In the genomic region with DNA sequence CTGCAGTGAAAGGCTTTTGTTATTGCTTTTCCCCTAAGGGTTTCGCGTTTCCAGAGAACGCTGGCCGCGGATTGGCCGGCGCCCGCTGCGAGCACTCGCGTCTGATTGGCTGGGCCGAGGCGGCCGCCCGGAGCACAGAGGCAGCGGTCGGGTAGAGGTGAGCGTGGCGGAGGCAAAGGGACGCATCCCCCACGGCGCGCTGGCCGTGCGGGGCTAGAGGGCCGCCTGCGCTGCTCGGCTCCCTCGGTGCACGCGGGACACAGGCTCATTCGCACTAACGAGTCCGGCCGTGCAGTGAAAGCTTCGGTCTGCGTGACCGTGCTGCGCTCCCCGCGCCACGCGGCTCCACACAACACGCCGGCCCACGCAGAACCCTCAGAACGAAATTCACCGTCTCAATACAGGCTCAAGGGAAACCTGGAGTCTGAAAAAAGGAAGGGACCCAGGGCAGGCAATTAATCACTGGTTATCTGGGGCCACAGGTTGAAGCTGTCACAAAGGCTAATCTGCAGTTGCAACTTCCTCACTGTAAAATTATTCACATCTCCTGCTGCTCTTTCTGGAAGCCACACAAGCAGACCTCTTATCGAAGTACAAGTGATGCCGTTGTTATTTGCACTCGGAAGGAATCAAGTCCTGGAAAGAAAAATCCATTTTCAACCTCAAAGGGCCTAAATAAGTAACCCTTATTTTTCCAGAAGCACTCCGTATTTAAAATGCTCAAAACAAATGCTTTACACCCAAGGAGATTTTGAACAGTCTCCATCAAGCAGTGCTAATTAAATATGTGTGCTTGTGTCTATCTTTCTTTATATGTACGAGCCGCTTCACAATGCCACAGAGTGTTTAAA, we compare ENCODE assay signal across 8 cellular contexts.
DNase-seq lines count a peak whose midpoint lies in the region; TF ChIP-seq lines count a peak whose summit lies in the region.

No MANE protein-coding gene starts in this region.

- POLR2A ChIA-PET in HEK293T (lab: Yijun Ruan, JAX), result interaction anchor here (0.9 to 1.2 kb wide), 7 partner anchors 10 to 96 kb away, joined by 3 to 6 read pairs (median 4); no protein-coding TSS in a partner anchor

- peaks cover 5 to 83% (median 67%) of the 10 kb centered on the region in 5 donors for H3K4me1 ChIP-seq in subcutaneous abdominal adipose tissue (ENCODE audit: control insufficient read depth in 5 of 5, insufficient read depth in 5 of 5, low read length in 5 of 5)

- peak overlapping the region; percentile 44 to 73 (median 72) for H3K4me3 ChIP-seq in subcutaneous abdominal adipose tissue (ENCODE audit: low read depth in 1 of 5, low read length in 5 of 5)

- no peaks in the 10 kb centered on the region for H3K9me3 ChIP-seq in subcutaneous abdominal adipose tissue (ENCODE audit: control insufficient read depth in 5 of 5, low read length in 5 of 5)

- H3K36me3 ChIP-seq in subcutaneous abdominal adipose tissue (ENCODE audit: control insufficient read depth in 5 of 5, insufficient read depth in 5 of 5, low read length in 5 of 5), result peaks cover 0 to 14% (median 9%) of the 10 kb centered on the region in 5 donors

- H3K27me3 ChIP-seq in subcutaneous abdominal adipose tissue (ENCODE audit: control insufficient read depth in 5 of 5, insufficient read depth in 4 of 5, low read length in 5 of 5), result peaks cover 0 to 3% (median 0%) of the 10 kb centered on the region in 5 donors

- DNase-seq in activated CD4-positive, alpha-beta T cell treated with anti-CD3 and anti-CD28 coated beads for 48 hours, result peak; percentile 49
- no peak for DNase-seq in activated CD4-positive, alpha-beta T cell treated with anti-CD3 and anti-CD28 coated beads for 4 hours
- DNase-seq in HEK293T (ENCODE audit: extremely low spot score) (peak; percentile 79), NCI-H146 treated with DMSO at 0.1 percent for 48 hours (lab: John Stamatoyannopoulos, UW; ENCODE audit: unreplicated experiment) (peak; percentile 36), UCSD-AML1 (lab: John Stamatoyannopoulos, UW; ENCODE audit: unreplicated experiment) (peak; percentile 83), epidermal melanocyte (ENCODE audit: insufficient read length, low spot score) (peak; percentile 68), mesenteric fat pad (ENCODE audit: low spot score) (peak; percentile 93)

- CTCF ChIA-PET in HEK293T (lab: Yijun Ruan, JAX), result interaction anchor here (0.8 kb wide), 1 partner anchor 79 kb away, joined by 3 read pairs; no protein-coding TSS in a partner anchor

- H3K9ac ChIP-seq in subcutaneous abdominal adipose tissue (ENCODE audit: low read length in 5 of 5), result peak overlapping the region in 4 of 5 donors; percentile 40 to 68 (median 52)

- peak overlapping the region; percentile 53 for H3K27ac ChIP-seq in subcutaneous abdominal adipose tissue (ENCODE audit: low read depth, low read length)

TF ChIP-seq in HEK293T, 16 proteins besides CTCF, POLR2A, EP300 and RAD21:
- TF ChIP-seq TARDBP (IDR thresholded peaks at IDR 0.05) (peak; percentile 77; the same call in 1 of the 2 replicates), ELF4 (IDR thresholded peaks at IDR 0.05) (no peak), CTBP1 (IDR thresholded peaks at IDR 0.05; ENCODE audit: borderline replicate concordance) (0 out of 2 replicates have a peak, but pooled peaks have one; percentile 41), L3MBTL2 (conservative IDR thresholded peaks at IDR 0.05) (peak; percentile 67), FOXK2 (IDR thresholded peaks at IDR 0.05) (no peak)
- TF ChIP-seq, protein P1, sequence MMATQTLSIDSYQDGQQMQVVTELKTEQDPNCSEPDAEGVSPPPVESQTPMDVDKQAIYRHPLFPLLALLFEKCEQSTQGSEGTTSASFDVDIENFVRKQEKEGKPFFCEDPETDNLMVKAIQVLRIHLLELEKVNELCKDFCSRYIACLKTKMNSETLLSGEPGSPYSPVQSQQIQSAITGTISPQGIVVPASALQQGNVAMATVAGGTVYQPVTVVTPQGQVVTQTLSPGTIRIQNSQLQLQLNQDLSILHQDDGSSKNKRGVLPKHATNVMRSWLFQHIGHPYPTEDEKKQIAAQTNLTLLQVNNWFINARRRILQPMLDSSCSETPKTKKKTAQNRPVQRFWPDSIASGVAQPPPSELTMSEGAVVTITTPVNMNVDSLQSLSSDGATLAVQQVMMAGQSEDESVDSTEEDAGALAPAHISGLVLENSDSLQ (IDR thresholded peaks at IDR 0.05), result peak; percentile 86
TF ChIP-seq in HEK293T: peak in this region for 4.

Comparison
In these comparisons a context has a peak if more than half of its experiments do, and no peak if none do; other contexts are left out.
1. DNase-seq: peak in activated CD4-positive, alpha-beta T cell treated with anti-CD3 and anti-CD28 coated beads for 48 hours (single experiment), HEK293T (single experiment), NCI-H146 treated with DMSO at 0.1 percent for 48 hours (single experiment), UCSD-AML1 (single experiment), epidermal melanocyte (single experiment) and mesenteric fat pad (single experiment); none in activated CD4-positive, alpha-beta T cell treated with anti-CD3 and anti-CD28 coated beads for 4 hours (0 of 2).